9 cellular contexts compared by ENCODE assay signal in genomic region chr22:22581524-22581923, GRCh38. TPM values are rescaled to one million over a fixed set of nuclear protein-coding genes. Genes with fewer than 3 reads are reported as not detected.
DNase-seq lines count a peak whose midpoint lies in the region; ATAC-seq, FAIRE-seq and TF ChIP-seq lines count a peak whose summit lies in the region.
"Not testable (repeated sequence)": the region's sequence is repeated elsewhere in the genome, so short reads cannot be mapped to it uniquely, and the experiment has no call there.
"Had no signal": no experiment of that assay in that cellular context is flagged by ENCODE, and none has a peak within 500 bp of the region (broad histone marks: within the 10 kb centered on the region; RNA-seq: fewer than 3 reads in every experiment).

No MANE protein-coding gene starts in this region.

- H3K27ac ChIP-seq in K562 (ENCODE audit: extremely low read depth, low read depth, low read length): not testable (repeated sequence)

- TF ChIP-seq CTCF in K562 (IDR thresholded peaks at IDR 0.05 in 2 of 3, conservative IDR thresholded peaks at IDR 0.05 in 1 of 3; ENCODE audit: insufficient read depth in 2 of 3, low read depth in 1 of 3, low read length in 3 of 3): not testable (repeated sequence)

- FAIRE-seq in K562 (lab: Jason Lieb, UNC): not testable (repeated sequence)

- H3K9ac ChIP-seq in K562 (ENCODE audit: insufficient read depth in 1 of 2, low read depth in 2 of 2, low read length in 2 of 2): not testable (repeated sequence)

- peaks cover 37 to 39% of the 10 kb centered on the region in 2 experiments for H3K27me3 ChIP-seq in K562 (ENCODE audit: control insufficient read depth in 2 of 2, insufficient read depth in 2 of 2, low read length in 2 of 2)

- H4K20me1 ChIP-seq in K562 (replicated peaks; ENCODE audit: control insufficient read depth, insufficient read depth, low read length): not testable (repeated sequence)

- H3K79me2 ChIP-seq in K562 (ENCODE audit: control insufficient read depth, insufficient read depth, low read length): not testable (repeated sequence)

- intact Hi-C loops in K562 (cut with micrococcal nuclease): not testable (repeated sequence)

- H3K9me1 ChIP-seq in K562 (ENCODE audit: control insufficient read depth, insufficient read depth, low read length): not testable (repeated sequence)

- H3K4me2 ChIP-seq in K562 (ENCODE audit: insufficient read depth, low read length): not testable (repeated sequence)

- TF ChIP-seq RAD21 in K562 (CRISPR knock-in tag; conservative IDR thresholded peaks at IDR 0.05 in 1 of 2, IDR thresholded peaks at IDR 0.05 in 1 of 2): not testable (repeated sequence)

- in situ Hi-C loops in K562 (cut with MboI): not testable (repeated sequence)

- not testable (repeated sequence) for ATAC-seq in K562

- not testable (repeated sequence) for DNase-seq in K562 (ENCODE audit: extremely low read depth in 1 of 4, low spot score in 3 of 4)

- CTCF ChIA-PET in K562 (lab: Yijun Ruan, JAX; ENCODE audit: low intra/inter-chr PET ratio): interaction anchor here (2.1 kb wide), 1 partner anchor 117 kb away, joined by 10 read pairs; no protein-coding TSS in a partner anchor

- not testable (repeated sequence) for TF ChIP-seq EP300 in K562 (IDR thresholded peaks at IDR 0.05; ENCODE audit: low read length)

- POLR2A ChIA-PET in K562 (lab: Yijun Ruan, JAX): interaction anchor here (0.7 to 4.6 kb wide), 10 partner anchors 10 to 133 kb away, joined by 3 to 29 read pairs (median 5); partner anchors contain the start of genes PRAME and ZNF280B

- H3K36me3 ChIP-seq in K562 (ENCODE audit: control insufficient read depth, insufficient read depth, low read length): not testable (repeated sequence)

- H3K4me3 ChIP-seq in K562: not testable (repeated sequence)

- not testable (repeated sequence) for H2AFZ ChIP-seq in K562 (ENCODE audit: low read depth, low read length)

- H3K4me1 ChIP-seq in K562 (replicated peaks in 1 of 2; ENCODE audit: control insufficient read depth in 2 of 2, insufficient read depth in 2 of 2, low read length in 2 of 2): not testable (repeated sequence)

- WGBS in K562 (ENCODE audit: insufficient coverage, low coverage, missing lambda C conversion rate): 2% methylated on average over 13 of the region's 13 CpGs

- BruUV-seq in K562 (replicated peaks; lab: Mats Ljungman, UMichigan): not testable (repeated sequence)

- TF ChIP-seq POLR2A in K562 (conservative IDR thresholded peaks at IDR 0.05): not testable (repeated sequence)

- H3K9me3 ChIP-seq in K562 (replicated peaks; ENCODE audit: control insufficient read depth, insufficient read depth, low read depth, low read length): not testable (repeated sequence)

TF ChIP-seq in K562, 482 proteins besides CTCF, POLR2A, EP300 and RAD21 (continues in another document):
- TF ChIP-seq KLF6 (CRISPR knock-in tag; IDR thresholded peaks at IDR 0.05; ENCODE audit: borderline replicate concordance): peak; percentile 26; the same call in 1 of the 2 replicates
- 0 out of 2 replicates have a peak, but pooled peaks have one; percentile 14 for TF ChIP-seq SMAD3 (CRISPR knock-in tag; conservative IDR thresholded peaks at IDR 0.05)
- TF ChIP-seq NR2F6 (CRISPR knock-in tag; IDR thresholded peaks at IDR 0.05): 0 out of 2 replicates have a peak, but pooled peaks have one; percentile 34
- TF ChIP-seq ZNF707 (CRISPR knock-in tag; conservative IDR thresholded peaks at IDR 0.05): 0 out of 2 replicates have a peak, but pooled peaks have one; percentile 49
- TF ChIP-seq HBP1 (CRISPR knock-in tag; IDR thresholded peaks at IDR 0.05): 0 out of 2 replicates have a peak, but pooled peaks have one; percentile 30
- peak; percentile 27; the same call in 1 of the 2 replicates for TF ChIP-seq ZBTB12 (CRISPR knock-in tag; IDR thresholded peaks at IDR 0.05)
- TF ChIP-seq ZNF830 (CRISPR knock-in tag; IDR thresholded peaks at IDR 0.05): 0 out of 2 replicates have a peak, but pooled peaks have one; percentile 70
- TF ChIP-seq ZNF277 (CRISPR knock-in tag; IDR thresholded peaks at IDR 0.05; ENCODE audit: borderline replicate concordance): peak; percentile 75; the same call in 1 of the 2 replicates
- 0 out of 2 replicates have a peak, but pooled peaks have one; percentile 44 for TF ChIP-seq OTX1 (CRISPR knock-in tag; IDR thresholded peaks at IDR 0.05)
- peak; percentile 32; the same call in 1 of the 2 replicates for TF ChIP-seq ZNF449 (CRISPR knock-in tag; IDR thresholded peaks at IDR 0.05)
- not testable (repeated sequence) for TF ChIP-seq ETV6 (IDR thresholded peaks at IDR 0.05; ENCODE audit: borderline replicate concordance in 1 of 2, low read depth in 2 of 2, low read length in 1 of 2)
- 0 out of 2 replicates have a peak, but pooled peaks have one; percentile 46 for TF ChIP-seq ETV6 (CRISPR knock-in tag; IDR thresholded peaks at IDR 0.05; ENCODE audit: borderline replicate concordance)
- TF ChIP-seq FOXK1 (CRISPR knock-in tag; IDR thresholded peaks at IDR 0.05; ENCODE audit: borderline replicate concordance): peak; percentile 73; the same call in 1 of the 2 replicates

RNA-seq across cellular contexts. Expression of gene PRAME, which starts 22.5 kb away (rescaled TPM):
- 1,035 and 1,246 TPM in 2 replicates for total RNA-seq in K562 (2011; cell fraction: chromatin; rRNA removed; ENCODE audit: low replicate concordance)
- total RNA-seq in K562 (2011; cell fraction: nucleolus; rRNA removed): 1,013 and 1,088 TPM in 2 replicates
- 943 and 1,014 TPM in 2 replicates for total RNA-seq in K562 (2011; cell fraction: nucleoplasm; rRNA removed)
- total RNA-seq in K562 (2014; rRNA removed) (968 and 1,107 TPM in 2 replicates), K562 (2014; rRNA removed; fragmentation: Illumina TruSeq; extraction: Trizol) (993 and 1,024 TPM in 2 replicates), K562 (2015; rRNA removed; fragmentation: Illumina TruSeq; extraction: Trizol) (1,048 and 1,089 TPM in 2 replicates), K562 (2021) (1,138 and 1,201 TPM in 2 replicates)
- polyA plus RNA-seq in K562 (2011; rRNA removed) (2,141 and 2,474 TPM in 2 replicates), K562 (2014; fragmentation: Illumina TruSeq; extraction: Trizol) (1,536 and 1,589 TPM in 2 replicates), K562 (2014; fragmentation: Nextera tagmentation; extraction: Ambion mirVana) (1,000 to 10,000 TPM in 1 of 2 experiments, 100 to 1,000 TPM in 1; 662 to 1,142 TPM), K562 (2014; rRNA removed) (1,519 and 1,644 TPM in 2 replicates)
- polyA plus RNA-seq in K562 (2011; cell fraction: cytosol; rRNA removed): 2,488 and 2,726 TPM in 2 replicates
- 3,679 and 4,057 TPM in 2 replicates for polyA plus RNA-seq in K562 (2011; cell fraction: nucleus; rRNA removed)
- polyA plus RNA-seq in K562 (2012): 1,108 and 1,453 TPM in 2 replicates
- polyA minus RNA-seq in K562 (2011; rRNA and poly(A)+ RNA removed): 1,022 and 1,144 TPM in 2 replicates
- polyA minus RNA-seq in K562 (2011; cell fraction: cytosol; rRNA and poly(A)+ RNA removed): 512 and 653 TPM in 2 replicates
- polyA minus RNA-seq in K562 (2011; cell fraction: nucleus; rRNA and poly(A)+ RNA removed): 275 and 419 TPM in 2 replicates
- total RNA-seq: B cell; Caco-2; CD4-positive, alpha-beta memory T cell; CD4-positive, alpha-beta T cell; CD4-positive, CD25-positive, alpha-beta regulatory T cell; CD8-positive, alpha-beta memory T cell; CD8-positive, alpha-beta T cell had no signal
- polyA plus RNA-seq: CD14-positive monocyte; CD4-positive, alpha-beta memory T cell; CD4-positive, CD25-positive, alpha-beta regulatory T cell; CD8-positive, alpha-beta memory T cell had no signal
